Comparison of ENCODE assay signal across 8 cellular contexts in genomic region chr5:14871084-14871572, GRCh38. TPM values are rescaled to one million over a fixed set of nuclear protein-coding genes. Genes with fewer than 3 reads are reported as not detected.
DNase-seq lines count a peak whose midpoint lies in the region; ATAC-seq and TF ChIP-seq lines count a peak whose summit lies in the region.

No MANE protein-coding gene starts in this region.

- in situ Hi-C loops in G401 (cut with HindIII; ENCODE audit: low sequenced_read_pairs), result no loop called here

- peak; percentile 45 for DNase-seq in NCI-H2227 (lab: John Stamatoyannopoulos, UW; ENCODE audit: unreplicated experiment)
- no peak for DNase-seq in NCI-H2227 treated with DMSO at 0.1 percent for 48 hours (lab: John Stamatoyannopoulos, UW)
- DNase-seq in T-helper 2 cell, result peak in 3 of 5 experiments; percentile 6 to 31 (median 18)
- DNase-seq in caudate nucleus (lab: John Stamatoyannopoulos, UW), result peak in 31 of 61 donors; percentile 5 to 75 (median 50)
- peak; percentile 31 for DNase-seq in lung (ENCODE audit: low spot score)
- peak; percentile 24 to 25 for DNase-seq in stimulated activated CD8-positive, alpha-beta memory T cell treated with anti-CD3 and anti-CD28 coated beads, Interleukin-2, amount 100 ng/mL, for 48 hours (ENCODE audit: low read depth in 2 of 2)
- no peak for DNase-seq in G401 (ENCODE audit: low spot score)

- ATAC-seq in HG03039 (IDR thresholded peaks at IDR 0.05; ENCODE audit: unreplicated experiment) (peak; percentile 4), lung (ENCODE audit: insufficient read depth, low FRiP score) (no peak)

- peak overlapping the region; percentile 71 for H3K27ac ChIP-seq in caudate nucleus (ENCODE audit: low read depth, low read length)
- peak overlapping the region; percentile 76 to 82 for H3K27ac ChIP-seq in lung (ENCODE audit: low read depth in 1 of 2, low read length in 1 of 2)

- peak overlapping the region; percentile 66 for H3K4me3 ChIP-seq in lung

- H3K36me3 ChIP-seq in lung (ENCODE audit: control insufficient read depth in 2 of 2, insufficient read depth in 2 of 2, low read length in 2 of 2), result no peaks in the 10 kb centered on the region

- no peak for TF ChIP-seq CTCF in lung (IDR thresholded peaks at IDR 0.05; ENCODE audit: control extremely low read depth, extremely low read depth)

- H3K27me3 ChIP-seq in lung (ENCODE audit: control insufficient read depth, insufficient read depth), result no peaks in the 10 kb centered on the region

- no peaks in the 10 kb centered on the region for H3K9me3 ChIP-seq in lung (ENCODE audit: control insufficient read depth in 2 of 2, insufficient read depth in 1 of 2, low read length in 1 of 2)

- H3K4me1 ChIP-seq in lung (ENCODE audit: control insufficient read depth in 2 of 2, insufficient read depth in 2 of 2, low read length in 2 of 2), result peaks cover 4 to 8% of the 10 kb centered on the region in 2 donors

- 0 to 1% methylated on average over 34 to 37 of the region's 37 CpGs for WGBS in lung, 2 donors

RNA-seq across cellular contexts. Expression of gene ANKH, which starts 0.5 kb away (rescaled TPM):
- total RNA-seq in lung, result 10 to 100 TPM; 17.5 to 46.7 TPM
- 10 to 100 TPM; 10.8 to 16.9 TPM for polyA plus RNA-seq in lung
- 0.68 TPM in 1 of 2 replicates, not detected in the other for total RNA-seq in G401 (2014; rRNA removed; shearing (Covaris generic))

Comparison
In these comparisons a context has a peak if more than half of its experiments do, and no peak if none do; other contexts are left out.
1. DNase-seq: peak in NCI-H2227 (single experiment), T-helper 2 cell (3 of 5), caudate nucleus (31 of 61), lung (single experiment) and stimulated activated CD8-positive, alpha-beta memory T cell treated with anti-CD3 and anti-CD28 coated beads, Interleukin-2, amount 100 ng/mL, for 48 hours (2 of 2); none in NCI-H2227 treated with DMSO at 0.1 percent for 48 hours (single experiment) and G401 (single experiment).
2. RNA of gene ANKH, which starts 0.5 kb away (total RNA-seq): 17.5 to 46.7 TPM in lung; 0.68 TPM in G401; every median in the first group is over 10 times any median in the second.